Comparison of ENCODE assay signal across 25 cellular contexts in the genomic region with DNA sequence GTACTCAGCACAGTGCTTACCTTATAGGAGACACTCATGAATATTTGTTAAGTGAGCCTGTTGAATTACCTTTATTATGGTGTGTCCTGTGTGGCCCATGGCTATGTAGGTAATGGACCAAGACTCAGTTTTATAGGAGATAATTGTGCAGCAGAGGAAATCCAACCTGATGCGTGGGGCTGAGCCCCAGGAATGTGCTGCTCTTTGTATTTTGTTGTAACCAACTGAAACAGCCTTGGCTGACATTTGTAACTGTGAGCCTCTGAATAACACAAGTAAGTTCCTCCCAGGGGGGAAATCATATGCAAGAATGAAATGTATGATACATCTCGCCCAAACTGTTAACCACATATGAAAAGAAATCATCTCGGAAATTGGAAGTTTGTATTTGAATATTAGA.
DNase-seq lines count a peak whose midpoint lies in the region; ATAC-seq, FAIRE-seq and TF ChIP-seq lines count a peak whose summit lies in the region.
"Had no signal": no experiment of that assay in that cellular context is flagged by ENCODE, and none has a peak within 500 bp of the region (broad histone marks: within the 10 kb centered on the region; RNA-seq: fewer than 3 reads in every experiment).

No MANE protein-coding gene starts in this region.

- H3K27me3 ChIP-seq in HUES64 (ENCODE audit: insufficient read depth, low read length), result no peaks in the 10 kb centered on the region
- H3K27me3 ChIP-seq in iPS-18a (ENCODE audit: control insufficient read depth, insufficient read depth, low read length), result no peaks in the 10 kb centered on the region
- no peaks in the 10 kb centered on the region for H3K27me3 ChIP-seq in neural progenitor cell
- H3K27me3 ChIP-seq: BLaER1 treated with 17β-estradiol and CSF1 and Interleukin-3, amounts not matched to agents 10 nM and 100 nM had no signal

- no peaks in the 10 kb centered on the region for H3F3A ChIP-seq in neural progenitor cell (ENCODE audit: low read depth)

- H3K4me2 ChIP-seq in neural progenitor cell, result no peak overlapping the region

- ATAC-seq in HG03571 (IDR thresholded peaks at IDR 0.05; ENCODE audit: unreplicated experiment), result no peak
- ATAC-seq: HCT116, K562 had no signal

- H3K27me3 Mint-ChIP-seq in neural progenitor cell (ENCODE audit: insufficient read depth, low read depth) (peaks cover 3% of the 10 kb centered on the region), osteocyte (ENCODE audit: unreplicated experiment) (no peaks in the 10 kb centered on the region)
- no peaks in the 10 kb centered on the region for H3K27me3 Mint-ChIP-seq in activated CD4-positive, alpha-beta memory T cell treated with anti-CD3 and anti-CD28 coated beads, Interleukin-2, amount 10 ng/mL, durations not matched to agents 7 days and 5 days
- H3K27me3 Mint-ChIP-seq: CD4-positive, alpha-beta T cell had no signal

- CTCF ChIA-PET in activated CD4-positive, alpha-beta memory T cell treated with anti-CD3 and anti-CD28 coated beads, Interleukin-2, amount 10 ng/mL, durations not matched to agents 7 days and 5 days (lab: Charles Lee), result no interaction called here

- H3K79me2 ChIP-seq in neural progenitor cell (ENCODE audit: low read depth), result no peaks in the 10 kb centered on the region

- H3K4me1 ChIP-seq in HUES64 (ENCODE audit: insufficient read depth, low read length) (peaks cover 24% of the 10 kb centered on the region), iPS-18a (ENCODE audit: control insufficient read depth, low read depth, low read length) (peaks cover 23% of the 10 kb centered on the region), neural progenitor cell (peaks cover 8% of the 10 kb centered on the region)

- H3K27ac ChIP-seq in HUES64 (ENCODE audit: low read depth, low read length) (peak overlapping the region; percentile 8; the same call in 1 of the 2 replicates), iPS-18a (ENCODE audit: low read length) (no peak overlapping the region), neural progenitor cell (no peak overlapping the region)
- H3K27ac ChIP-seq: BLaER1 treated with 17β-estradiol and CSF1 and Interleukin-3, amounts not matched to agents 10 nM and 100 nM; GM23248; HL-60; RWPE1 had no signal

- H3K4me3 ChIP-seq in HUES64 (ENCODE audit: low read length) (no peak overlapping the region), iPS-18a (ENCODE audit: low read length) (peak overlapping the region; percentile 16), neural progenitor cell (no peak overlapping the region)
- H3K4me3 ChIP-seq: BLaER1 treated with 17β-estradiol and CSF1 and Interleukin-3, amounts not matched to agents 10 nM and 100 nM; GM23248; K562 had no signal

- H3K4me1 Mint-ChIP-seq in neural progenitor cell (peaks cover 9% of the 10 kb centered on the region), osteocyte (ENCODE audit: unreplicated experiment) (peaks cover 3% of the 10 kb centered on the region)
- no peaks in the 10 kb centered on the region for H3K4me1 Mint-ChIP-seq in activated CD4-positive, alpha-beta memory T cell treated with anti-CD3 and anti-CD28 coated beads, Interleukin-2, amount 10 ng/mL, durations not matched to agents 7 days and 5 days

- POLR2A ChIA-PET in activated CD4-positive, alpha-beta memory T cell treated with anti-CD3 and anti-CD28 coated beads, Interleukin-2, amount 10 ng/mL, durations not matched to agents 7 days and 5 days (lab: Charles Lee), result no interaction called here

- H3K36me3 Mint-ChIP-seq in neural progenitor cell, result no peaks in the 10 kb centered on the region
- no peaks in the 10 kb centered on the region for H3K36me3 Mint-ChIP-seq in osteocyte (ENCODE audit: unreplicated experiment)
- H3K36me3 Mint-ChIP-seq in activated CD4-positive, alpha-beta memory T cell treated with anti-CD3 and anti-CD28 coated beads, Interleukin-2, amount 10 ng/mL, durations not matched to agents 7 days and 5 days (ENCODE audit: low read depth), result no peaks in the 10 kb centered on the region

- no peaks in the 10 kb centered on the region for H3K9me3 ChIP-seq in HUES64 (ENCODE audit: insufficient read depth, low read depth, low read length)
- no peaks in the 10 kb centered on the region for H3K9me3 ChIP-seq in iPS-18a (ENCODE audit: control insufficient read depth, low read depth, low read length)
- H3K9me3 ChIP-seq in neural progenitor cell (ENCODE audit: low read depth), result no peaks in the 10 kb centered on the region
- H3K9me3 ChIP-seq: BLaER1 treated with 17β-estradiol and CSF1 and Interleukin-3, amounts not matched to agents 10 nM and 100 nM had no signal

- H3K4me3 Mint-ChIP-seq in neural progenitor cell (no peak overlapping the region), osteocyte (ENCODE audit: unreplicated experiment) (no peak overlapping the region)
- H3K4me3 Mint-ChIP-seq in activated CD4-positive, alpha-beta memory T cell treated with anti-CD3 and anti-CD28 coated beads, Interleukin-2, amount 10 ng/mL, durations not matched to agents 7 days and 5 days, result no peak overlapping the region
- H3K4me3 Mint-ChIP-seq: CD4-positive, alpha-beta T cell had no signal

- H3K36me3 ChIP-seq in HUES64 (ENCODE audit: insufficient read depth, low read length) (no peaks in the 10 kb centered on the region), iPS-18a (ENCODE audit: control insufficient read depth, low read depth, low read length) (no peaks in the 10 kb centered on the region), neural progenitor cell (no peaks in the 10 kb centered on the region)
- H3K36me3 ChIP-seq: BLaER1 treated with 17β-estradiol and CSF1 and Interleukin-3, amounts not matched to agents 10 nM and 100 nM had no signal

- H4K20me1 ChIP-seq in neural progenitor cell (ENCODE audit: low read depth), result no peaks in the 10 kb centered on the region
- H4K20me1 ChIP-seq: BLaER1 treated with 17β-estradiol and CSF1 and Interleukin-3, amounts not matched to agents 10 nM and 100 nM had no signal

- no peak for TF ChIP-seq CTCF in D721Med (IDR thresholded peaks at IDR 0.05; ENCODE audit: insufficient read depth, missing control alignments)
- no peak for TF ChIP-seq CTCF in neural progenitor cell (IDR thresholded peaks at IDR 0.05)
- no peak for TF ChIP-seq CTCF in osteocyte (IDR thresholded peaks at IDR 0.05)

- FAIRE-seq in D721Med (lab: Jason Lieb, UNC), result peak; percentile 96
- FAIRE-seq: GM18507, K562 had no signal

- H2AFZ ChIP-seq in neural progenitor cell (replicated peaks), result no peak overlapping the region
- H2AFZ ChIP-seq: GM23248 had no signal

- DNase-seq in D721Med (ENCODE audit: insufficient read length, low spot score), result no peak
- peak; percentile 14 for DNase-seq in neural progenitor cell (ENCODE audit: low spot score)
- DNase-seq in germinal center (ENCODE audit: low spot score), result no peak
- no peak for DNase-seq in osteocyte (ENCODE audit: extremely low spot score, unreplicated experiment)
- DNase-seq in activated CD4-positive, alpha-beta memory T cell treated with anti-CD3 and anti-CD28 coated beads, Interleukin-2, amount 10 ng/mL, durations not matched to agents 7 days and 5 days, result no peak
- DNase-seq: AML-193; CD4-positive, alpha-beta T cell; DMS53; GM23248; Kasumi-1; NCI-H1092 treated with DMSO at 0.1 percent for 48 hours; NCI-H1436 treated with DMSO at 0.1 percent for 48 hours; NCI-H187 treated with DMSO at 0.1 percent for 48 hours; NCI-H2171 treated with DMSO at 0.1 percent for 48 hours; NCI-H524; SHP77 had no signal

- H3K9me3 Mint-ChIP-seq in neural progenitor cell (no peaks in the 10 kb centered on the region), osteocyte (ENCODE audit: unreplicated experiment) (no peaks in the 10 kb centered on the region)
- H3K9me3 Mint-ChIP-seq in activated CD4-positive, alpha-beta memory T cell treated with anti-CD3 and anti-CD28 coated beads, Interleukin-2, amount 10 ng/mL, durations not matched to agents 7 days and 5 days, result peaks cover 2% of the 10 kb centered on the region
- H3K9me3 Mint-ChIP-seq: CD4-positive, alpha-beta T cell had no signal

- no peak overlapping the region for H3K9ac ChIP-seq in HUES64 (ENCODE audit: low read depth, low read length)
- H3K9ac ChIP-seq in iPS-18a (ENCODE audit: low read length), result no peak overlapping the region
- no peak overlapping the region for H3K9ac ChIP-seq in neural progenitor cell
- H3K9ac ChIP-seq: BLaER1 treated with 17β-estradiol and CSF1 and Interleukin-3, amounts not matched to agents 10 nM and 100 nM; GM23248 had no signal

- 27% methylated on average over 1 of the region's 3 CpGs for WGBS in HUES64

- H3K27ac Mint-ChIP-seq in neural progenitor cell (no peak overlapping the region), osteocyte (ENCODE audit: unreplicated experiment) (no peak overlapping the region)
- H3K27ac Mint-ChIP-seq in activated CD4-positive, alpha-beta memory T cell treated with anti-CD3 and anti-CD28 coated beads, Interleukin-2, amount 10 ng/mL, durations not matched to agents 7 days and 5 days, result no peak overlapping the region
- H3K27ac Mint-ChIP-seq: CD4-positive, alpha-beta T cell had no signal
